Comparison of ENCODE assay signal across 25 cellular contexts in the genomic region with DNA sequence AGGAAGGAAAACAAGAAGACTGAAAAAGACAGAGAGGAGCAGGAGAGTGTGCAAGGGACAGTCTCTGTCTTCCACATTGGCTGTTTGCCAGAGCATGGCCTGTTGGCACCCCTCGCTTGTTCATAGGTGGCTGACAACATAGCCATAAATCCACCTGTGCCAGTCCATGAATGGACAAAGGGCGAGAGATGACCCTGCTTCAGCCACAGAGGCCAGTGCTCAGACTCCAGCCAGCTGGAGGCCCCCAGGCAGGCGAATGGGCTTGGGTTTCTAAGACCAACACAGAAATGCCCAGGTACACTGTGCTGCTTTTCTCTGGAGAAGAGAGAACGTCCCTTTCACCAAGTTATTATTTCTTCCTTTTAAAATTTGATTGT.
DNase-seq lines count a peak whose midpoint lies in the region; ATAC-seq, FAIRE-seq and TF ChIP-seq lines count a peak whose summit lies in the region.
"Had no signal": no experiment of that assay in that cellular context is flagged by ENCODE, and none has a peak within 500 bp of the region (broad histone marks: within the 10 kb centered on the region; RNA-seq: fewer than 3 reads in every experiment).

No MANE protein-coding gene starts in this region.

- H3K36me3 ChIP-seq in Peyer's patch (no peaks in the 10 kb centered on the region), hepatocyte (replicated peaks; ENCODE audit: insufficient read depth, low read depth) (no peaks in the 10 kb centered on the region), small intestine (ENCODE audit: control insufficient read depth in 2 of 2, insufficient read depth in 2 of 2, low read length in 2 of 2) (no peaks in the 10 kb centered on the region), upper lobe of left lung (no peaks in the 10 kb centered on the region)
- H3K36me3 ChIP-seq: left ventricle myocardium inferior, sigmoid colon, SJCRH30, upper lobe of right lung had no signal

- H3K79me2 ChIP-seq in hepatocyte, result no peaks in the 10 kb centered on the region

- FAIRE-seq in small intestine (lab: Jason Lieb, UNC), result no peak
- FAIRE-seq: TTC549 had no signal

- TF ChIP-seq CTCF in Peyer's patch (IDR thresholded peaks at IDR 0.05) (no peak), hepatocyte (IDR thresholded peaks at IDR 0.05; ENCODE audit: poor library complexity) (no peak), upper lobe of left lung (IDR thresholded peaks at IDR 0.05) (no peak)

- peak; percentile 6 for DNase-seq in NCI-H748 (lab: John Stamatoyannopoulos, UW; ENCODE audit: unreplicated experiment)
- no peak for DNase-seq in NCI-H748 treated with DMSO at 0.1 percent for 48 hours (lab: John Stamatoyannopoulos, UW)
- DNase-seq in Peyer's patch, result peak in 2 of 3 donors; percentile 77 to 80
- no peak for DNase-seq in hepatocyte (ENCODE audit: low spot score)
- DNase-seq in small intestine, result peak; percentile 83
- no peak for DNase-seq in inferior parietal cortex (ENCODE audit: extremely low spot score)
- DNase-seq in upper lobe of left lung, result no peak
- no peak for DNase-seq in hippocampal formation (lab: John Stamatoyannopoulos, UW)
- DNase-seq: activated CD4-positive, alpha-beta T cell treated with anti-CD3 and anti-CD28 coated beads for 1 hour; activated gamma-delta T cell; CD4-positive, alpha-beta memory T cell; DMS79; effector CD8-positive, alpha-beta T cell; erythroblast; foreskin keratinocyte; GOT3; KG1; left ventricle myocardium inferior; NCI-H2171 treated with DMSO at 0.1 percent for 48 hours; NCI-H524 treated with DMSO at 0.1 percent for 48 hours; sigmoid colon; upper lobe of right lung had no signal

- peaks cover 0 to 35% (median 4%) of the 10 kb centered on the region in 4 donors for H3K4me1 ChIP-seq in Peyer's patch
- peaks cover 43% of the 10 kb centered on the region for H3K4me1 ChIP-seq in hepatocyte (ENCODE audit: insufficient read depth)
- peaks cover 0 to 13% of the 10 kb centered on the region in 2 donors for H3K4me1 ChIP-seq in small intestine (ENCODE audit: control insufficient read depth in 2 of 2, insufficient read depth in 1 of 2, low read depth in 1 of 2, low read length in 1 of 2)
- no peaks in the 10 kb centered on the region for H3K4me1 ChIP-seq in upper lobe of left lung
- H3K4me1 ChIP-seq: left ventricle myocardium inferior, sigmoid colon, SJCRH30, upper lobe of right lung had no signal

- no peak overlapping the region for H3K4me2 ChIP-seq in hepatocyte

- 76% methylated on average over 4 of the region's 4 CpGs for WGBS in hepatocyte (ENCODE audit: low lambda C conversion rate, missing lambda C conversion rate)
- WGBS in small intestine, 3 donors, result 18 to 53% (median 38%) methylated on average over 4 of the region's 4 CpGs
- WGBS in upper lobe of left lung, 2 donors, result 62 to 65% methylated on average over 4 of the region's 4 CpGs

- H3K9me3 ChIP-seq in Peyer's patch (no peaks in the 10 kb centered on the region), hepatocyte (ENCODE audit: low read depth) (no peaks in the 10 kb centered on the region), small intestine (ENCODE audit: control insufficient read depth, low read depth) (no peaks in the 10 kb centered on the region), upper lobe of left lung (no peaks in the 10 kb centered on the region)
- H3K9me3 ChIP-seq: left ventricle myocardium inferior, sigmoid colon, SJCRH30, upper lobe of right lung had no signal

- no peaks in the 10 kb centered on the region for H3K27me3 ChIP-seq in Peyer's patch
- no peaks in the 10 kb centered on the region for H3K27me3 ChIP-seq in hepatocyte
- no peaks in the 10 kb centered on the region for H3K27me3 ChIP-seq in small intestine (ENCODE audit: control insufficient read depth in 2 of 2, insufficient read depth in 2 of 2, low read length in 2 of 2)
- no peaks in the 10 kb centered on the region for H3K27me3 ChIP-seq in upper lobe of left lung
- H3K27me3 ChIP-seq: foreskin keratinocyte, sigmoid colon, SJCRH30 had no signal

- TF ChIP-seq POLR2A in Peyer's patch (IDR thresholded peaks at IDR 0.05) (peak in 1 of 2 donors; percentile 12), upper lobe of left lung (IDR thresholded peaks at IDR 0.05) (no peak)

- TF ChIP-seq EP300 in upper lobe of left lung (IDR thresholded peaks at IDR 0.05), result no peak

- no peak overlapping the region for H2AFZ ChIP-seq in hepatocyte

- ATAC-seq in upper lobe of left lung (ENCODE audit: low FRiP score in 2 of 2), result no peak
- ATAC-seq: activated naive CD8-positive, alpha-beta T cell treated with anti-CD3 and anti-CD28 coated beads, Interleukin-2, amount 50 U/mL, for 24 hours had no signal

- peak overlapping the region in 3 of 4 donors; percentile 67 to 90 (median 89) for H3K27ac ChIP-seq in Peyer's patch
- H3K27ac ChIP-seq in hepatocyte, result peak overlapping the region; percentile 88
- peak overlapping the region; percentile 79 to 96 for H3K27ac ChIP-seq in small intestine (ENCODE audit: low read depth in 1 of 2, low read length in 1 of 2)
- H3K27ac ChIP-seq in upper lobe of left lung, result no peak overlapping the region
- H3K27ac ChIP-seq: left ventricle myocardium inferior, sigmoid colon, SJCRH30, upper lobe of right lung had no signal

- H3K9me2 ChIP-seq in hepatocyte (replicated peaks; ENCODE audit: insufficient read depth), result no peaks in the 10 kb centered on the region

- no peak overlapping the region for H3K4me3 ChIP-seq in Peyer's patch
- H3K4me3 ChIP-seq in hepatocyte, result no peak overlapping the region
- H3K4me3 ChIP-seq in small intestine (ENCODE audit: low read depth in 1 of 2, low read length in 2 of 2), result no peak overlapping the region
- H3K4me3 ChIP-seq in upper lobe of left lung, result no peak overlapping the region
- H3K4me3 ChIP-seq: left ventricle myocardium inferior, sigmoid colon, SJCRH30, upper lobe of right lung had no signal

- no peaks in the 10 kb centered on the region for H4K20me1 ChIP-seq in hepatocyte (ENCODE audit: insufficient read depth, poor library complexity, severe bottlenecking)

Comparison
In these comparisons a context has a peak if more than half of its experiments do, and no peak if none do; other contexts are left out.
1. DNase-seq: peak in NCI-H748 (single experiment), Peyer's patch (2 of 3) and small intestine (single experiment); none in NCI-H748 treated with DMSO at 0.1 percent for 48 hours (single experiment), hepatocyte (single experiment), inferior parietal cortex (single experiment), upper lobe of left lung (0 of 2) and hippocampal formation (0 of 2).
2. H3K27ac ChIP-seq: peak in Peyer's patch (3 of 4), hepatocyte (single experiment) and small intestine (2 of 2); none in upper lobe of left lung (0 of 4).